ENCODE assay signal across 21 cellular contexts in the genomic region with DNA sequence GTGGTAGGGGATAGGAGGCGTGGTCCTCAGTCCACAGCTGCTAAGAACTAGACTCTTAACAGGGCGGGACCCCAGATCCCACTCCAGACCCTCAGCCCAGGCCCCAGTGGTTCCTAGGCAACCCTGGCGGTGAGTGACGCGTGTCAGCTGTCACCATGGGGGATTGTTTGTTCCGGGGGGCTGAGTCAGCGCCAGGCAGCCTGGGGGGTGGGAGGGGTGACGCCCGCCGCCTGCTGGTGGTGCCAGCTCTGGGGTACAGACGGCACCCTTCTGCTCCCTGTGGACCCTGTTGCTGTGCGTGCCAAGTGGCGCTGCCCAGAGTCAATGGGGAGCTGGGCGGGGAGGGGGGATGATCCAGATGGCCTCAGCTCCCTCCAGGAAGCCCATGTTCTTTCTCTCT. TPM values are rescaled to one million over a fixed set of nuclear protein-coding genes. Genes with fewer than 3 reads are reported as not detected.
DNase-seq lines count a peak whose midpoint lies in the region; ATAC-seq and TF ChIP-seq lines count a peak whose summit lies in the region.
"Had no signal": no experiment of that assay in that cellular context is flagged by ENCODE, and none has a peak within 500 bp of the region (broad histone marks: within the 10 kb centered on the region; RNA-seq: fewer than 3 reads in every experiment).

No MANE protein-coding gene starts in this region.

- peak overlapping the region; percentile 89 for H3K4me3 Mint-ChIP-seq in glutamatergic neuron (ENCODE audit: unreplicated experiment)

- DNase-seq in SK-N-SH (peak; percentile 47), NCI-H524 (lab: John Stamatoyannopoulos, UW) (peak; percentile 76 to 88), glutamatergic neuron (no peak), GM10266 (ENCODE audit: extremely low spot score) (no peak)
- DNase-seq: activated CD4-positive, alpha-beta T cell treated with anti-CD3 and anti-CD28 coated beads, Interleukin-2, amount 10 ng/mL, durations not matched to agents 24 days and 14 days; colonic mucosa; foreskin melanocyte; KBM-7; kidney glomerular epithelial cell; NCI-H1105 treated with DMSO at 0.1 percent for 48 hours; NCI-H510A treated with DMSO at 0.1 percent for 48 hours; stomach had no signal

- ATAC-seq in SK-N-SH treated with all-trans-retinoic acid at 6 μM for 48 hours (no peak), HG03432 (IDR thresholded peaks at IDR 0.05; ENCODE audit: unreplicated experiment) (no peak), GM18502 (IDR thresholded peaks at IDR 0.05; ENCODE audit: poor library complexity, unreplicated experiment) (no peak), GM18519 (IDR thresholded peaks at IDR 0.05; ENCODE audit: low FRiP score, unreplicated experiment) (no peak)
- ATAC-seq: Panc1 had no signal

- H3K27ac Mint-ChIP-seq in glutamatergic neuron (ENCODE audit: unreplicated experiment), result peak overlapping the region; percentile 82
- H3K27ac Mint-ChIP-seq: activated CD4-positive, alpha-beta T cell treated with anti-CD3 and anti-CD28 coated beads, Interleukin-2, amount 10 ng/mL, durations not matched to agents 24 days and 14 days had no signal

- no peak for TF ChIP-seq EP300 in SK-N-SH (IDR thresholded peaks at IDR 0.05; ENCODE audit: borderline replicate concordance in 1 of 2, low read depth in 1 of 2, low read length in 1 of 2)

- H3K4me1 ChIP-seq in SK-N-SH (ENCODE audit: control insufficient read depth in 1 of 2, insufficient read depth in 2 of 2, low read depth in 1 of 2, low read length in 1 of 2), result peaks cover 0 to 47% of the 10 kb centered on the region in 2 experiments; a peak in 1 of 4 replicates
- H3K4me1 ChIP-seq: colonic mucosa had no signal

- H3K79me2 ChIP-seq in SK-N-SH (ENCODE audit: insufficient read depth), result peaks cover 5% of the 10 kb centered on the region; the same call in 1 of the 2 replicates

- no peak overlapping the region for H3K4me3 ChIP-seq in SK-N-SH (ENCODE audit: low read depth in 2 of 2, low read length in 1 of 2)
- H3K4me3 ChIP-seq: ascending aorta, colonic mucosa, right atrium auricular region, SK-N-MC, stomach had no signal

- no peaks in the 10 kb centered on the region for H3K36me3 Mint-ChIP-seq in glutamatergic neuron (ENCODE audit: unreplicated experiment)

- 78% methylated on average over 4 of the region's 14 CpGs for WGBS in SK-N-SH (ENCODE audit: low lambda C conversion rate)

- no peak overlapping the region for H3K9ac ChIP-seq in SK-N-SH

- no peaks in the 10 kb centered on the region for H3K27me3 ChIP-seq in SK-N-SH (ENCODE audit: insufficient read depth)
- H3K27me3 ChIP-seq: ascending aorta, colonic mucosa, right atrium auricular region had no signal

- peaks cover 24% of the 10 kb centered on the region for H3K4me1 Mint-ChIP-seq in glutamatergic neuron (ENCODE audit: low read depth, unreplicated experiment)

- no peak for TF ChIP-seq CTCF in SK-N-SH (IDR thresholded peaks at IDR 0.05)
- no peak for TF ChIP-seq CTCF in glutamatergic neuron (IDR thresholded peaks at IDR 0.05; ENCODE audit: partially characterized antibody, unreplicated experiment)
- no peak for TF ChIP-seq CTCF in GM10266 (IDR thresholded peaks at IDR 0.05; ENCODE audit: control insufficient read depth, insufficient read depth, low read depth, missing control alignments)

- POLR2A ChIA-PET in SK-N-SH (lab: Yijun Ruan, JAX), result interaction anchor here (0.7 to 1.8 kb wide), 5 partner anchors 7 to 33 kb away, joined by 3 to 6 read pairs (median 3); a partner anchor contains a TSS

- H3K9me3 ChIP-seq in SK-N-SH, result no peaks in the 10 kb centered on the region
- H3K9me3 ChIP-seq: ascending aorta, colonic mucosa, right atrium auricular region, stomach had no signal

- no peak overlapping the region; a peak in 1 of 4 replicates for H3K27ac ChIP-seq in SK-N-SH (ENCODE audit: low read depth in 2 of 2, low read length in 1 of 2)
- H3K27ac ChIP-seq: ascending aorta, colonic mucosa, right atrium auricular region, SK-N-MC, stomach had no signal

- TF ChIP-seq RAD21 in SK-N-SH (IDR thresholded peaks at IDR 0.05; ENCODE audit: low read length), result no peak

- peaks cover 21% of the 10 kb centered on the region for H3F3A ChIP-seq in SK-N-SH (replicated peaks; ENCODE audit: insufficient read depth)

- CTCF ChIA-PET in SK-N-SH (lab: Yijun Ruan, JAX), result interaction anchor here (1.4 to 8.2 kb wide), 6 partner anchors 11 to 58 kb away, joined by 4 to 111 read pairs (median 36); a partner anchor contains a TSS

- H3K27me3 Mint-ChIP-seq in glutamatergic neuron (ENCODE audit: unreplicated experiment), result peaks cover 15% of the 10 kb centered on the region

- peaks cover 8% of the 10 kb centered on the region for H3K9me3 Mint-ChIP-seq in glutamatergic neuron (ENCODE audit: unreplicated experiment)
- H3K9me3 Mint-ChIP-seq: activated CD4-positive, alpha-beta T cell treated with anti-CD3 and anti-CD28 coated beads, Interleukin-2, amount 10 ng/mL, durations not matched to agents 24 days and 14 days had no signal

- H3K36me3 ChIP-seq in SK-N-SH (replicated peaks in 1 of 2; ENCODE audit: control insufficient read depth in 1 of 2, insufficient read depth in 2 of 2, low read length in 1 of 2), result peaks cover 0 to 36% of the 10 kb centered on the region in 2 experiments
- H3K36me3 ChIP-seq: colonic mucosa had no signal

- H4K20me1 ChIP-seq in SK-N-SH (ENCODE audit: insufficient read depth), result peaks cover 18% of the 10 kb centered on the region

- no peak overlapping the region for H3K4me2 ChIP-seq in SK-N-SH

- H2AFZ ChIP-seq in SK-N-SH (ENCODE audit: low read depth), result no peak overlapping the region

- H3K9me2 ChIP-seq in SK-N-SH, result no peaks in the 10 kb centered on the region

TF ChIP-seq in SK-N-SH, 30 proteins besides CTCF, POLR2A, EP300 and RAD21:
- no peak for TF ChIP-seq RCOR1 (IDR thresholded peaks at IDR 0.05; ENCODE audit: low read length)
- TF ChIP-seq, protein P1, sequence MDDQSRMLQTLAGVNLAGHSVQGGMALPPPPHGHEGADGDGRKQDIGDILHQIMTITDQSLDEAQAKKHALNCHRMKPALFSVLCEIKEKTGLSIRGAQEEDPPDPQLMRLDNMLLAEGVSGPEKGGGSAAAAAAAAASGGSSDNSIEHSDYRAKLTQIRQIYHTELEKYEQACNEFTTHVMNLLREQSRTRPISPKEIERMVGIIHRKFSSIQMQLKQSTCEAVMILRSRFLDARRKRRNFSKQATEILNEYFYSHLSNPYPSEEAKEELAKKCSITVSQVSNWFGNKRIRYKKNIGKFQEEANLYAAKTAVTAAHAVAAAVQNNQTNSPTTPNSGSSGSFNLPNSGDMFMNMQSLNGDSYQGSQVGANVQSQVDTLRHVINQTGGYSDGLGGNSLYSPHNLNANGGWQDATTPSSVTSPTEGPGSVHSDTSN (IDR thresholded peaks at IDR 0.05), result peak; percentile 8; the same call in 1 of the 2 replicates
TF ChIP-seq in SK-N-SH: peak in this region for 1.

TF ChIP-seq in SK-N-SH treated with all-trans-retinoic acid at 6 μM for 48 hours, 23 proteins besides CTCF, POLR2A, EP300 and RAD21:
- TF ChIP-seq, protein P2, sequence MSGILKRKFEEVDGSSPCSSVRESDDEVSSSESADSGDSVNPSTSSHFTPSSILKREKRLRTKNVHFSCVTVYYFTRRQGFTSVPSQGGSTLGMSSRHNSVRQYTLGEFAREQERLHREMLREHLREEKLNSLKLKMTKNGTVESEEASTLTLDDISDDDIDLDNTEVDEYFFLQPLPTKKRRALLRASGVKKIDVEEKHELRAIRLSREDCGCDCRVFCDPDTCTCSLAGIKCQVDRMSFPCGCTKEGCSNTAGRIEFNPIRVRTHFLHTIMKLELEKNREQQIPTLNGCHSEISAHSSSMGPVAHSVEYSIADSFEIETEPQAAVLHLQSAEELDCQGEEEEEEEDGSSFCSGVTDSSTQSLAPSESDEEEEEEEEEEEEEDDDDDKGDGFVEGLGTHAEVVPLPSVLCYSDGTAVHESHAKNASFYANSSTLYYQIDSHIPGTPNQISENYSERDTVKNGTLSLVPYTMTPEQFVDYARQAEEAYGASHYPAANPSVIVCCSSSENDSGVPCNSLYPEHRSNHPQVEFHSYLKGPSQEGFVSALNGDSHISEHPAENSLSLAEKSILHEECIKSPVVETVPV (CRISPR knock-in tag; IDR thresholded peaks at IDR 0.05), result no peak
- TF ChIP-seq, protein P3, sequence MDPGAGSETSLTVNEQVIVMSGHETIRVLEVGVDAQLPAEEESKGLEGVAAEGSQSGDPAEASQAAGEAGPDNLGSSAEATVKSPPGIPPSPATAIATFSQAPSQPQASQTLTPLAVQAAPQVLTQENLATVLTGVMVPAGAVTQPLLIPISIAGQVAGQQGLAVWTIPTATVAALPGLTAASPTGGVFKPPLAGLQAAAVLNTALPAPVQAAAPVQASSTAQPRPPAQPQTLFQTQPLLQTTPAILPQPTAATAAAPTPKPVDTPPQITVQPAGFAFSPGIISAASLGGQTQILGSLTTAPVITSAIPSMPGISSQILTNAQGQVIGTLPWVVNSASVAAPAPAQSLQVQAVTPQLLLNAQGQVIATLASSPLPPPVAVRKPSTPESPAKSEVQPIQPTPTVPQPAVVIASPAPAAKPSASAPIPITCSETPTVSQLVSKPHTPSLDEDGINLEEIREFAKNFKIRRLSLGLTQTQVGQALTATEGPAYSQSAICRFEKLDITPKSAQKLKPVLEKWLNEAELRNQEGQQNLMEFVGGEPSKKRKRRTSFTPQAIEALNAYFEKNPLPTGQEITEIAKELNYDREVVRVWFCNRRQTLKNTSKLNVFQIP (CRISPR knock-in tag; IDR thresholded peaks at IDR 0.05; ENCODE audit: borderline replicate concordance, low read depth), result no peak

RNA-seq across cellular contexts. Expression of a gene that starts 2.5 kb away (rescaled TPM):
- 7.4 and 11.8 TPM in 2 replicates for polyA plus RNA-seq in SK-N-SH (2012; rRNA removed)
- 9.1 and 9.3 TPM in 2 replicates for polyA plus RNA-seq in SK-N-SH (2012; cell fraction: cytosol; rRNA removed)
- 11.9 and 12.3 TPM in 2 replicates for polyA plus RNA-seq in SK-N-SH (2012; cell fraction: nucleus; rRNA removed)
- total RNA-seq in glutamatergic neuron (ENCODE audit: unreplicated experiment), result 61.3 TPM
- total RNA-seq: ascending aorta, right atrium auricular region, stomach had no signal

RNA-seq across cellular contexts. Expression of a gene that starts 8.5 kb away (rescaled TPM):
- 115 and 123 TPM in 2 replicates for polyA plus RNA-seq in SK-N-SH (2012; rRNA removed)
- polyA plus RNA-seq in SK-N-SH (2012; cell fraction: cytosol; rRNA removed), result 49.5 and 87.8 TPM in 2 replicates
- 159 and 164 TPM in 2 replicates for polyA plus RNA-seq in SK-N-SH (2012; cell fraction: nucleus; rRNA removed)
- 115 TPM for total RNA-seq in glutamatergic neuron (ENCODE audit: unreplicated experiment)

RNA-seq across cellular contexts. Expression of a gene that starts 11.3 kb away (rescaled TPM):
- polyA plus RNA-seq in SK-N-SH (2012; rRNA removed), result 0.29 and 0.35 TPM in 2 replicates
- polyA plus RNA-seq in SK-N-SH (2012; cell fraction: cytosol; rRNA removed), result 0.12 and 0.26 TPM in 2 replicates
- polyA plus RNA-seq in SK-N-SH (2012; cell fraction: nucleus; rRNA removed), result 0.56 and 0.69 TPM in 2 replicates
- total RNA-seq in glutamatergic neuron (ENCODE audit: unreplicated experiment), result 19.2 TPM
- total RNA-seq: activated CD4-positive, alpha-beta T cell treated with anti-CD3 and anti-CD28 coated beads, Interleukin-2, amount 10 ng/mL, durations not matched to agents 24 days and 14 days had no signal
- polyA plus RNA-seq: AG04450 had no signal

RNA-seq across cellular contexts. Expression of a gene that starts 12.0 kb away (rescaled TPM):
- 204 and 208 TPM in 2 replicates for polyA plus RNA-seq in SK-N-SH (2012; rRNA removed)
- 90.6 and 132 TPM in 2 replicates for polyA plus RNA-seq in SK-N-SH (2012; cell fraction: cytosol; rRNA removed)
- 85.5 and 96.0 TPM in 2 replicates for polyA plus RNA-seq in SK-N-SH (2012; cell fraction: nucleus; rRNA removed)
- total RNA-seq in glutamatergic neuron (ENCODE audit: unreplicated experiment), result 85.4 TPM

RNA-seq across cellular contexts. Expression of a gene that starts 22.9 kb away (rescaled TPM):
- 36.4 and 39.0 TPM in 2 replicates for polyA plus RNA-seq in SK-N-SH (2012; rRNA removed)
- 17.0 and 26.6 TPM in 2 replicates for polyA plus RNA-seq in SK-N-SH (2012; cell fraction: cytosol; rRNA removed)
- polyA plus RNA-seq in SK-N-SH (2012; cell fraction: nucleus; rRNA removed), result 92.5 and 95.3 TPM in 2 replicates
- total RNA-seq in glutamatergic neuron (ENCODE audit: unreplicated experiment), result 127 TPM

Comparison
In these comparisons a context has a peak if more than half of its experiments do, and no peak if none do; other contexts are left out.
1. DNase-seq: peak in SK-N-SH (single experiment) and NCI-H524 (2 of 2); none in glutamatergic neuron (single experiment) and GM10266 (single experiment).